In genomic region chr5:345404-346195, GRCh38 we compare ENCODE assay signal across 2 cellular contexts.
TF ChIP-seq lines count a peak whose summit lies in the region.

No MANE protein-coding gene starts in this region.

TF ChIP-seq in HEK293T, 16 proteins besides CTCF, POLR2A, EP300 and RAD21 (continued from another document):
- TF ChIP-seq CTBP1 (IDR thresholded peaks at IDR 0.05; ENCODE audit: borderline replicate concordance) (no peak), NFRKB (IDR thresholded peaks at IDR 0.05) (no peak), FOXM1 (IDR thresholded peaks at IDR 0.05; ENCODE audit: borderline replicate concordance) (no peak), ZNF384 (IDR thresholded peaks at IDR 0.05) (no peak), BHLHE40 (IDR thresholded peaks at IDR 0.05; ENCODE audit: borderline replicate concordance) (no peak), SP1 (IDR thresholded peaks at IDR 0.05) (no peak), FOXA1 (IDR thresholded peaks at IDR 0.05) (no peak), TARDBP (IDR thresholded peaks at IDR 0.05) (no peak), FOXK2 (IDR thresholded peaks at IDR 0.05) (no peak), PKNOX1 (IDR thresholded peaks at IDR 0.05) (no peak), SUZ12 (IDR thresholded peaks at IDR 0.05) (no peak), ARNT (IDR thresholded peaks at IDR 0.05) (no peak)

TF ChIP-seq in GM12878, 131 proteins besides CTCF, POLR2A, EP300 and RAD21 (continued from another document):
- no peak for TF ChIP-seq CEBPZ (IDR thresholded peaks at IDR 0.05; ENCODE audit: low read depth, low read length)
- peak in 1 of 2 experiments; percentile 81; a peak in 2 of 3 replicates for TF ChIP-seq EGR1 (IDR thresholded peaks at IDR 0.05; ENCODE audit: borderline replicate concordance in 1 of 2, low read depth in 2 of 2, low read length in 2 of 2)
- TF ChIP-seq MEF2B (IDR thresholded peaks at IDR 0.05; ENCODE audit: partially characterized antibody, poor library complexity, severe bottlenecking), result no peak
- TF ChIP-seq ZBTB33 (IDR thresholded peaks at IDR 0.05), result 0 out of 2 replicates have a peak, but pooled peaks have one; percentile 30
